Comparison of ENCODE assay signal across 1 cellular context in the genomic region with DNA sequence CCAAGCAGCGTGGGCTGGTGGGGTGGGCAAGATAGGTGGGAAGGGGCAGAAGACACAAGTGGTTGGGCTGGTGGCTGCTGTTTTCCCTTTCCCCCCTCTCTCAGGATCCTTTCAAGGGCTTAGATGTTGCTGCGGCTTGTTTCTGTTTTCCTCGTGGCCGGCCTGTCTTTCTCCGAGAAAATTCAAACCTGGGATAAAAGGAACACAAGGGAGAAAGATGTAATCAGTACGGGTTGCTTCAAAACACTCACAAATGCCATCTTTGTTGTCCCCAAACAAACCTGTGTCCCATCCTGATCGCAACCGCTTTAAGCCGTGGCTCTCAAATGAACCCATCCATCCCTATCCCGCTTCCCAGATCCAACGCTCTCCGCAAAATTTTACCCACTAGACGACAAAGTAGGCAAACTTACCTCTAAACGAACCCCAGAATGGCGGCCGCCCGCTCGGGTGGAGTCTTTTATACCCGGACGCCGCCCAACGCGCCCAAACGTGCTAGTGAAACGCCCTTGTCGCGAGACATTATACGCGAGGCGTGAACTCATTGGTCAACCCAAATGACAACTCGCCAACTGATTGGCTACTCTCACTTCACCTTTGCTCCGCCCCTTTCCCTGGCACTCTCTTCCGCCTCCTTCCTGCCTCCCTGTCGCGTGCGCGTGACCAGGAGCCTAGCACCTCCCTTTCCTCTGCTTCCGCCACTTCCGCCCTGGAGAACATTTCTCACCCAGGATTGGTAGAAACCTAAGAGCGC.
A peak's percentile ranks its signal among the peaks of the same experiment; 100 is the strongest.
TF ChIP-seq lines count a peak whose summit lies in the region.

A gene (minus strand): TSS at position 433 of the 754 bp plus-strand sequence. CDS start 7,299 bp downstream, outside the sequence.

TF ChIP-seq in A549, 52 proteins besides CTCF, POLR2A, EP300 and RAD21 (continued from another document):
- TF ChIP-seq, protein P1, sequence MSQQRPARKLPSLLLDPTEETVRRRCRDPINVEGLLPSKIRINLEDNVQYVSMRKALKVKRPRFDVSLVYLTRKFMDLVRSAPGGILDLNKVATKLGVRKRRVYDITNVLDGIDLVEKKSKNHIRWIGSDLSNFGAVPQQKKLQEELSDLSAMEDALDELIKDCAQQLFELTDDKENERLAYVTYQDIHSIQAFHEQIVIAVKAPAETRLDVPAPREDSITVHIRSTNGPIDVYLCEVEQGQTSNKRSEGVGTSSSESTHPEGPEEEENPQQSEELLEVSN (IDR thresholded peaks at IDR 0.05; ENCODE audit: borderline replicate concordance, low read depth): no peak
- TF ChIP-seq CBX8 (IDR thresholded peaks at IDR 0.05) (no peak), EHMT2 (IDR thresholded peaks at IDR 0.05; ENCODE audit: low read depth) (no peak), MAZ (IDR thresholded peaks at IDR 0.05; ENCODE audit: borderline replicate concordance, low read depth, low read length) (peak; percentile 37; the same call in 1 of the 2 replicates), POLR2AphosphoS2 (conservative IDR thresholded peaks at IDR 0.05; ENCODE audit: low read length) (no peak), RARB (CRISPR knock-in tag; IDR thresholded peaks at IDR 0.05) (peak; percentile 84; the same call in 1 of the 2 replicates), JUN (IDR thresholded peaks at IDR 0.05) (peak; percentile 94 to 99), GATA3 (IDR thresholded peaks at IDR 0.05; ENCODE audit: borderline replicate concordance) (peak; percentile 19; the same call in 1 of the 2 replicates), ZNF302 (CRISPR knock-in tag; IDR thresholded peaks at IDR 0.05) (no peak), RNF2 (IDR thresholded peaks at IDR 0.05; ENCODE audit: borderline replicate concordance, low read depth) (no peak), SREBF2 (IDR thresholded peaks at IDR 0.05) (no peak), PHF8 (IDR thresholded peaks at IDR 0.05; ENCODE audit: borderline replicate concordance, low read depth) (peak; percentile 92), RFX5 (IDR thresholded peaks at IDR 0.05) (peak; percentile 56; the same call in 1 of the 2 replicates), TP53 (CRISPR knock-in tag; IDR thresholded peaks at IDR 0.05) (peak; percentile 86; the same call in 1 of the 2 replicates), TFCP2L1 (CRISPR knock-in tag; IDR thresholded peaks at IDR 0.05) (0 out of 2 replicates have a peak, but pooled peaks have one; percentile 72), BHLHE40 (IDR thresholded peaks at IDR 0.05; ENCODE audit: low read depth, low read length) (peak; percentile 80), HOXB13 (CRISPR knock-in tag; IDR thresholded peaks at IDR 0.05; ENCODE audit: low read depth) (no peak), FOSL2 (IDR thresholded peaks at IDR 0.05) (no peak), FOSL2 (CRISPR knock-in tag; IDR thresholded peaks at IDR 0.05) (0 out of 2 replicates have a peak, but pooled peaks have one; percentile 15)
- TF ChIP-seq, protein P2, sequence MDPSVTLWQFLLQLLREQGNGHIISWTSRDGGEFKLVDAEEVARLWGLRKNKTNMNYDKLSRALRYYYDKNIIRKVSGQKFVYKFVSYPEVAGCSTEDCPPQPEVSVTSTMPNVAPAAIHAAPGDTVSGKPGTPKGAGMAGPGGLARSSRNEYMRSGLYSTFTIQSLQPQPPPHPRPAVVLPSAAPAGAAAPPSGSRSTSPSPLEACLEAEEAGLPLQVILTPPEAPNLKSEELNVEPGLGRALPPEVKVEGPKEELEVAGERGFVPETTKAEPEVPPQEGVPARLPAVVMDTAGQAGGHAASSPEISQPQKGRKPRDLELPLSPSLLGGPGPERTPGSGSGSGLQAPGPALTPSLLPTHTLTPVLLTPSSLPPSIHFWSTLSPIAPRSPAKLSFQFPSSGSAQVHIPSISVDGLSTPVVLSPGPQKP (IDR thresholded peaks at IDR 0.05; ENCODE audit: low read depth, low read length): no peak
- TF ChIP-seq, protein P3, sequence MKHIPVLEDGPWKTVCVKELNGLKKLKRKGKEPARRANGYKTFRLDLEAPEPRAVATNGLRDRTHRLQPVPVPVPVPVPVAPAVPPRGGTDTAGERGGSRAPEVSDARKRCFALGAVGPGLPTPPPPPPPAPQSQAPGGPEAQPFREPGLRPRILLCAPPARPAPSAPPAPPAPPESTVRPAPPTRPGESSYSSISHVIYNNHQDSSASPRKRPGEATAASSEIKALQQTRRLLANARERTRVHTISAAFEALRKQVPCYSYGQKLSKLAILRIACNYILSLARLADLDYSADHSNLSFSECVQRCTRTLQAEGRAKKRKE (CRISPR knock-in tag; IDR thresholded peaks at IDR 0.05; ENCODE audit: low read depth): no peak
- TF ChIP-seq, protein P4, sequence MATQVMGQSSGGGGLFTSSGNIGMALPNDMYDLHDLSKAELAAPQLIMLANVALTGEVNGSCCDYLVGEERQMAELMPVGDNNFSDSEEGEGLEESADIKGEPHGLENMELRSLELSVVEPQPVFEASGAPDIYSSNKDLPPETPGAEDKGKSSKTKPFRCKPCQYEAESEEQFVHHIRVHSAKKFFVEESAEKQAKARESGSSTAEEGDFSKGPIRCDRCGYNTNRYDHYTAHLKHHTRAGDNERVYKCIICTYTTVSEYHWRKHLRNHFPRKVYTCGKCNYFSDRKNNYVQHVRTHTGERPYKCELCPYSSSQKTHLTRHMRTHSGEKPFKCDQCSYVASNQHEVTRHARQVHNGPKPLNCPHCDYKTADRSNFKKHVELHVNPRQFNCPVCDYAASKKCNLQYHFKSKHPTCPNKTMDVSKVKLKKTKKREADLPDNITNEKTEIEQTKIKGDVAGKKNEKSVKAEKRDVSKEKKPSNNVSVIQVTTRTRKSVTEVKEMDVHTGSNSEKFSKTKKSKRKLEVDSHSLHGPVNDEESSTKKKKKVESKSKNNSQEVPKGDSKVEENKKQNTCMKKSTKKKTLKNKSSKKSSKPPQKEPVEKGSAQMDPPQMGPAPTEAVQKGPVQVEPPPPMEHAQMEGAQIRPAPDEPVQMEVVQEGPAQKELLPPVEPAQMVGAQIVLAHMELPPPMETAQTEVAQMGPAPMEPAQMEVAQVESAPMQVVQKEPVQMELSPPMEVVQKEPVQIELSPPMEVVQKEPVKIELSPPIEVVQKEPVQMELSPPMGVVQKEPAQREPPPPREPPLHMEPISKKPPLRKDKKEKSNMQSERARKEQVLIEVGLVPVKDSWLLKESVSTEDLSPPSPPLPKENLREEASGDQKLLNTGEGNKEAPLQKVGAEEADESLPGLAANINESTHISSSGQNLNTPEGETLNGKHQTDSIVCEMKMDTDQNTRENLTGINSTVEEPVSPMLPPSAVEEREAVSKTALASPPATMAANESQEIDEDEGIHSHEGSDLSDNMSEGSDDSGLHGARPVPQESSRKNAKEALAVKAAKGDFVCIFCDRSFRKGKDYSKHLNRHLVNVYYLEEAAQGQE (IDR thresholded peaks at IDR 0.05): peak; percentile 87
- TF ChIP-seq, protein P5, sequence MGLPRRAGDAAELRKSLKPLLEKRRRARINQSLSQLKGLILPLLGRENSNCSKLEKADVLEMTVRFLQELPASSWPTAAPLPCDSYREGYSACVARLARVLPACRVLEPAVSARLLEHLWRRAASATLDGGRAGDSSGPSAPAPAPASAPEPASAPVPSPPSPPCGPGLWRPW (IDR thresholded peaks at IDR 0.05): no peak
- TF ChIP-seq, protein P6, sequence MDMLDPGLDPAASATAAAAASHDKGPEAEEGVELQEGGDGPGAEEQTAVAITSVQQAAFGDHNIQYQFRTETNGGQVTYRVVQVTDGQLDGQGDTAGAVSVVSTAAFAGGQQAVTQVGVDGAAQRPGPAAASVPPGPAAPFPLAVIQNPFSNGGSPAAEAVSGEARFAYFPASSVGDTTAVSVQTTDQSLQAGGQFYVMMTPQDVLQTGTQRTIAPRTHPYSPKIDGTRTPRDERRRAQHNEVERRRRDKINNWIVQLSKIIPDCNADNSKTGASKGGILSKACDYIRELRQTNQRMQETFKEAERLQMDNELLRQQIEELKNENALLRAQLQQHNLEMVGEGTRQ (IDR thresholded peaks at IDR 0.05): peak; percentile 63
